Comparison of ENCODE assay signal across 1 cellular context in the genomic region with DNA sequence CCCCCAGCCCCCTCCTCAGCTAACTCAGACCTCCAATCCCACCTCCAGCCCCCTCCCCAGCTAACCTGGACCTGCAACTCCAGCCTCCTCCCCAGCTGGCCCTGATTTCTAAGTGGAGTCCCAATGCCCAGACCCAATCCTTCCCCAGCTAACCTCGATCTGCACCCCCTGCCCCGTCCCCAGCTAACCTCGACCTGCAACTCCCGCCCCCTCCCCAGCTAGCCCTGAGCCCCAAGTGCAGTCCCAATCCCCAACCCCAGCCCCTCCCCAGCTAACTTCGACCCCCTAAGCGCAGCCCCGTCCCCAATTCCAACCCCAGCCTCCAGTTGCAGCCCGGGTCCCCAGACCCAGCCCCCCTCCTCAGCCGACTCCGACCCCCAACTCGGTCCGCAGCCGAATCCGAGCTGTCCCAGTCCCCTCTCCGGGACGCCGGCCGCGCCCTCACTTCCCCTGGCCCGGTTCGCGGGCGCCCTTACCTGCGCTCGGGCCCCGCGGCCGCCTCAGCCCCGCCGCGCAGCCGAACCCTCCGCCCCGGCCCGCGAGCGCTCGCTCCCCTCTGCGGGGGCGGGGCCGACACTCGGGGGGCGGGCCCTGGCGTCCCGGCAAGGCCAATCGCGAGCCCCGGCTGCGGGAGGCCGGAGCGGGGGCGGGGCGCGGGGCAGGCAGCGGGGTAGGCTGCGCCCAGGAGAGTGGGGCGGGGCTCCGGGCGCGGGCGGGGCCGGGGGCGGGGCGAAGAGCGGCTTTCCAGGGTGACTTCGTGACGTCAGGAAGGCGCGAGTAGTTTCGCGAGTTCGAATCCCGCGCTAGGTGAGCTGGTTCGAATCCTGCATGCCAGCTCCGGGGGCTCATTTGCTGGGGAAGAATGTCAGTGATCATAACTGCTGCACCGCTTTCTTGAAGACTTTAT.
TF ChIP-seq lines count a peak whose summit lies in the region.

Gene GNG7, minus strand, starts transcription at position 525 of the 907 bp plus-strand sequence. CDS start 182,006 bp downstream, outside the sequence.

TF ChIP-seq in HepG2, 621 proteins besides CTCF, POLR2A, EP300 and RAD21 (continued from another document and continues in another):
- TF ChIP-seq, protein P1, sequence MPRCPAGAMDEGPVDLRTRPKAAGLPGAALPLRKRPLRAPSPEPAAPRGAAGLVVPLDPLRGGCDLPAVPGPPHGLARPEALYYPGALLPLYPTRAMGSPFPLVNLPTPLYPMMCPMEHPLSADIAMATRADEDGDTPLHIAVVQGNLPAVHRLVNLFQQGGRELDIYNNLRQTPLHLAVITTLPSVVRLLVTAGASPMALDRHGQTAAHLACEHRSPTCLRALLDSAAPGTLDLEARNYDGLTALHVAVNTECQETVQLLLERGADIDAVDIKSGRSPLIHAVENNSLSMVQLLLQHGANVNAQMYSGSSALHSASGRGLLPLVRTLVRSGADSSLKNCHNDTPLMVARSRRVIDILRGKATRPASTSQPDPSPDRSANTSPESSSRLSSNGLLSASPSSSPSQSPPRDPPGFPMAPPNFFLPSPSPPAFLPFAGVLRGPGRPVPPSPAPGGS (CRISPR knock-in tag; IDR thresholded peaks at IDR 0.05) = no peak
- no peak for TF ChIP-seq TBX3 (IDR thresholded peaks at IDR 0.05; ENCODE audit: borderline replicate concordance)
- peak; percentile 45; the same call in 1 of the 2 replicates for TF ChIP-seq ZHX2 (IDR thresholded peaks at IDR 0.05; ENCODE audit: low read depth)
- no peak for TF ChIP-seq ZHX2 (CRISPR knock-in tag; IDR thresholded peaks at IDR 0.05; ENCODE audit: borderline replicate concordance)
- TF ChIP-seq SOX5 (CRISPR knock-in tag; IDR thresholded peaks at IDR 0.05; ENCODE audit: borderline replicate concordance) = no peak
- 0 out of 2 replicates have a peak, but pooled peaks have one; percentile 13 for TF ChIP-seq ATF2 (CRISPR knock-in tag; IDR thresholded peaks at IDR 0.05)
- TF ChIP-seq NFYC (CRISPR knock-in tag; IDR thresholded peaks at IDR 0.05) = peak; percentile 66
- TF ChIP-seq ZNF431 (CRISPR knock-in tag; IDR thresholded peaks at IDR 0.05; ENCODE audit: borderline replicate concordance, low read depth) = 0 out of 2 replicates have a peak, but pooled peaks have one; percentile 61
- TF ChIP-seq ZNF512 (CRISPR knock-in tag; IDR thresholded peaks at IDR 0.05) = no peak
- no peak for TF ChIP-seq FOXK1 (CRISPR knock-in tag; IDR thresholded peaks at IDR 0.05; ENCODE audit: borderline replicate concordance, low read depth)
- 0 out of 2 replicates have a peak, but pooled peaks have one; percentile 22 for TF ChIP-seq HOXA3 (CRISPR knock-in tag; IDR thresholded peaks at IDR 0.05)
- TF ChIP-seq MAZ (IDR thresholded peaks at IDR 0.05; ENCODE audit: borderline replicate concordance, low read depth, low read length) = 0 out of 2 replicates have a peak, but pooled peaks have one; percentile 20
- TF ChIP-seq MAZ (CRISPR knock-in tag; IDR thresholded peaks at IDR 0.05; ENCODE audit: low read depth) = peak; percentile 78
- TF ChIP-seq TARDBP (CRISPR knock-in tag; IDR thresholded peaks at IDR 0.05) = no peak
- TF ChIP-seq FOSL2 (CRISPR knock-in tag; IDR thresholded peaks at IDR 0.05) = peak; percentile 22; the same call in 1 of the 2 replicates
- TF ChIP-seq, protein P2, sequence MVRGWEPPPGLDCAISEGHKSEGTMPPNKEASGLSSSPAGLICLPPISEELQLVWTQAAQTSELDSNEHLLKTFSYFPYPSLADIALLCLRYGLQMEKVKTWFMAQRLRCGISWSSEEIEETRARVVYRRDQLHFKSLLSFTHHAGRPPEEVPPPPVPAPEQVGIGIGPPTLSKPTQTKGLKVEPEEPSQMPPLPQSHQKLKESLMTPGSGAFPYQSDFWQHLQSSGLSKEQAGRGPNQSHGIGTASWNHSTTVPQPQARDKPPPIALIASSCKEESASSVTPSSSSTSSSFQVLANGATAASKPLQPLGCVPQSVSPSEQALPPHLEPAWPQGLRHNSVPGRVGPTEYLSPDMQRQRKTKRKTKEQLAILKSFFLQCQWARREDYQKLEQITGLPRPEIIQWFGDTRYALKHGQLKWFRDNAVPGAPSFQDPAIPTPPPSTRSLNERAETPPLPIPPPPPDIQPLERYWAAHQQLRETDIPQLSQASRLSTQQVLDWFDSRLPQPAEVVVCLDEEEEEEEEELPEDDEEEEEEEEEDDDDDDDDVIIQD (CRISPR knock-in tag; IDR thresholded peaks at IDR 0.05; ENCODE audit: low read depth) = no peak
- TF ChIP-seq CREB1 (IDR thresholded peaks at IDR 0.05) = peak; percentile 91
- no peak; the same call in 1 of the 2 replicates for TF ChIP-seq CREB1 (CRISPR knock-in tag; IDR thresholded peaks at IDR 0.05)
- no peak for TF ChIP-seq KAT7 (CRISPR knock-in tag; IDR thresholded peaks at IDR 0.05; ENCODE audit: borderline replicate concordance)
- TF ChIP-seq ZNF224 (CRISPR knock-in tag; IDR thresholded peaks at IDR 0.05) = no peak
- TF ChIP-seq ZNF24 (IDR thresholded peaks at IDR 0.05) = 0 out of 2 replicates have a peak, but pooled peaks have one; percentile 20
- peak; percentile 74 for TF ChIP-seq RBFOX2 (IDR thresholded peaks at IDR 0.05; ENCODE audit: low read depth, low read length)
- peak; percentile 31; the same call in 1 of the 2 replicates for TF ChIP-seq ZFX (CRISPR knock-in tag; IDR thresholded peaks at IDR 0.05; ENCODE audit: low read depth)
- TF ChIP-seq, protein P3, sequence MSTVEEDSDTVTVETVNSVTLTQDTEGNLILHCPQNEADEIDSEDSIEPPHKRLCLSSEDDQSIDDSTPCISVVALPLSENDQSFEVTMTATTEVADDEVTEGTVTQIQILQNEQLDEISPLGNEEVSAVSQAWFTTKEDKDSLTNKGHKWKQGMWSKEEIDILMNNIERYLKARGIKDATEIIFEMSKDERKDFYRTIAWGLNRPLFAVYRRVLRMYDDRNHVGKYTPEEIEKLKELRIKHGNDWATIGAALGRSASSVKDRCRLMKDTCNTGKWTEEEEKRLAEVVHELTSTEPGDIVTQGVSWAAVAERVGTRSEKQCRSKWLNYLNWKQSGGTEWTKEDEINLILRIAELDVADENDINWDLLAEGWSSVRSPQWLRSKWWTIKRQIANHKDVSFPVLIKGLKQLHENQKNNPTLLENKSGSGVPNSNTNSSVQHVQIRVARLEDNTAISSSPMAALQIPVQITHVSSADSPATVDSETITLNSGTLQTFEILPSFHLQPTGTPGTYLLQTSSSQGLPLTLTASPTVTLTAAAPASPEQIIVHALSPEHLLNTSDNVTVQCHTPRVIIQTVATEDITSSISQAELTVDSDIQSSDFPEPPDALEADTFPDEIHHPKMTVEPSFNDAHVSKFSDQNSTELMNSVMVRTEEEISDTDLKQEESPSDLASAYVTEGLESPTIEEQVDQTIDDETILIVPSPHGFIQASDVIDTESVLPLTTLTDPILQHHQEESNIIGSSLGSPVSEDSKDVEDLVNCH (CRISPR knock-in tag; IDR thresholded peaks at IDR 0.05) = no peak
- TF ChIP-seq RFX3 (CRISPR knock-in tag; IDR thresholded peaks at IDR 0.05) = no peak
- peak; percentile 61 for TF ChIP-seq ATF1 (CRISPR knock-in tag; IDR thresholded peaks at IDR 0.05)
- TF ChIP-seq SP4 (CRISPR knock-in tag; IDR thresholded peaks at IDR 0.05) = peak; percentile 98
- TF ChIP-seq REL (CRISPR knock-in tag; conservative IDR thresholded peaks at IDR 0.05) = no peak
- no peak for TF ChIP-seq ASH2L (IDR thresholded peaks at IDR 0.05; ENCODE audit: insufficient read length, low read depth, low read length)
- no peak for TF ChIP-seq SP1 (IDR thresholded peaks at IDR 0.05)
- peak; percentile 71 for TF ChIP-seq SP1 (CRISPR knock-in tag; IDR thresholded peaks at IDR 0.05)
- TF ChIP-seq ARID3A (IDR thresholded peaks at IDR 0.05; ENCODE audit: low read depth, low read length) = no peak
- peak; percentile 78; the same call in 1 of the 2 replicates for TF ChIP-seq ADNP (CRISPR knock-in tag; IDR thresholded peaks at IDR 0.05)
- TF ChIP-seq DNMT1 (CRISPR knock-in tag; IDR thresholded peaks at IDR 0.05) = no peak
- TF ChIP-seq ZMYM2 (CRISPR knock-in tag; IDR thresholded peaks at IDR 0.05) = peak; percentile 39; the same call in 1 of the 2 replicates
- TF ChIP-seq NFYB (CRISPR knock-in tag; IDR thresholded peaks at IDR 0.05) = peak; percentile 62
- TF ChIP-seq TFDP2 (CRISPR knock-in tag; IDR thresholded peaks at IDR 0.05) = no peak
- peak; percentile 59 for TF ChIP-seq ZFY (CRISPR knock-in tag; IDR thresholded peaks at IDR 0.05)
- peak; percentile 76; the same call in 1 of the 2 replicates for TF ChIP-seq SP2 (CRISPR knock-in tag; IDR thresholded peaks at IDR 0.05)
